Comparison of ENCODE assay signal across 2 cellular contexts in genomic region chr2:30459140-30459539, GRCh38.
TF ChIP-seq lines count a peak whose summit lies in the region.

No MANE protein-coding gene starts in this region.

TF ChIP-seq in HepG2, 621 proteins besides CTCF, POLR2A, EP300 and RAD21:
- no peak for TF ChIP-seq ZNF264 (CRISPR knock-in tag; IDR thresholded peaks at IDR 0.05)
- TF ChIP-seq ZBTB25 (CRISPR knock-in tag; IDR thresholded peaks at IDR 0.05) = no peak
- TF ChIP-seq RFX5 (IDR thresholded peaks at IDR 0.05; ENCODE audit: low read depth, low read length) = no peak
- no peak for TF ChIP-seq FOSL1 (CRISPR knock-in tag; IDR thresholded peaks at IDR 0.05; ENCODE audit: borderline replicate concordance)
- TF ChIP-seq ZBTB43 (CRISPR knock-in tag; conservative IDR thresholded peaks at IDR 0.05) = no peak
- no peak for TF ChIP-seq JUN (CRISPR knock-in tag; IDR thresholded peaks at IDR 0.05)
- TF ChIP-seq ZNF205 (CRISPR knock-in tag; IDR thresholded peaks at IDR 0.05) = no peak
- TF ChIP-seq ZNF280D (CRISPR knock-in tag; IDR thresholded peaks at IDR 0.05) = no peak
- no peak for TF ChIP-seq ZNF343 (CRISPR knock-in tag; IDR thresholded peaks at IDR 0.05)
- no peak for TF ChIP-seq THAP9 (CRISPR knock-in tag; IDR thresholded peaks at IDR 0.05; ENCODE audit: borderline replicate concordance)

TF ChIP-seq in H1, 55 proteins besides CTCF, POLR2A, EP300 and RAD21:
- TF ChIP-seq POLR2AphosphoS5 (IDR thresholded peaks at IDR 0.05; ENCODE audit: low read depth, low read length) = no peak
- TF ChIP-seq ASH2L (IDR thresholded peaks at IDR 0.05; ENCODE audit: low read length) = no peak
- TF ChIP-seq CHD1 (IDR thresholded peaks at IDR 0.05; ENCODE audit: low read depth, low read length) = no peak
- no peak for TF ChIP-seq RXRA (IDR thresholded peaks at IDR 0.05; ENCODE audit: insufficient read depth, low read depth, low read length)
- TF ChIP-seq SP4 (IDR thresholded peaks at IDR 0.05; ENCODE audit: low read length) = no peak
- no peak for TF ChIP-seq HDAC6 (IDR thresholded peaks at IDR 0.05; ENCODE audit: low read depth, low read length)
